18 cellular contexts compared by ENCODE assay signal in genomic region chr1:51667556-51667955, GRCh38. TPM values are rescaled to one million over a fixed set of nuclear protein-coding genes. Genes with fewer than 3 reads are reported as not detected.
DNase-seq lines count a peak whose midpoint lies in the region; ATAC-seq, FAIRE-seq and TF ChIP-seq lines count a peak whose summit lies in the region.
"Had no signal": no experiment of that assay in that cellular context is flagged by ENCODE, and none has a peak within 500 bp of the region (broad histone marks: within the 10 kb centered on the region; RNA-seq: fewer than 3 reads in every experiment).

No MANE protein-coding gene starts in this region.

- no peaks in the 10 kb centered on the region for H3K79me1 ChIP-seq in mesendoderm (ENCODE audit: low read length)

- no TSS peak for BruUV-seq in K562 (replicated peaks; lab: Mats Ljungman, UMichigan)

- in situ Hi-C loops in K562 (cut with MboI): no loop called here

- H3K36me3 ChIP-seq in K562 (ENCODE audit: control insufficient read depth, insufficient read depth, low read length) (no peaks in the 10 kb centered on the region; the same call in 2 of the 3 replicates), mesendoderm (ENCODE audit: control insufficient read depth, insufficient read depth, low read length) (no peaks in the 10 kb centered on the region), spleen (peaks cover 0 to 16% (median 0%) of the 10 kb centered on the region in 6 donors)
- H3K36me3 ChIP-seq: BE2C had no signal

- no peak for FAIRE-seq in K562 (lab: Jason Lieb, UNC)
- FAIRE-seq: A204.1, GM12878, GM18507, HepG2, HTR-8/SVneo had no signal

- TF ChIP-seq CTCF in K562 (IDR thresholded peaks at IDR 0.05 in 2 of 3, conservative IDR thresholded peaks at IDR 0.05 in 1 of 3; ENCODE audit: insufficient read depth in 2 of 3, low read depth in 1 of 3, low read length in 3 of 3): no peak
- no peak for TF ChIP-seq CTCF in spleen (IDR thresholded peaks at IDR 0.05 in 8 of 11, conservative IDR thresholded peaks at IDR 0.05 in 3 of 11)

- TF ChIP-seq POLR2A in K562 (conservative IDR thresholded peaks at IDR 0.05): no peak
- TF ChIP-seq POLR2A in spleen (IDR thresholded peaks at IDR 0.05): no peak

- no peak overlapping the region for H3K23ac ChIP-seq in mesendoderm (ENCODE audit: low read length)

- no peak overlapping the region for H3K4me3 Mint-ChIP-seq in activated T-helper 17 cell treated with anti-CD3 and anti-CD28 coated beads, Interleukin-2, amount 50 U/mL, for 72 hours
- H3K4me3 Mint-ChIP-seq: CD4-positive, alpha-beta memory T cell; GM23338 had no signal

- H3K9ac ChIP-seq in K562 (ENCODE audit: insufficient read depth in 1 of 2, low read depth in 2 of 2, low read length in 2 of 2) (no peak overlapping the region), mesendoderm (ENCODE audit: low read length) (no peak overlapping the region)

- POLR2A ChIA-PET in K562 (lab: Yijun Ruan, JAX): interaction anchor here (0.5 to 2.1 kb wide), 3 partner anchors 12 to 34 kb away, joined by 3 to 7 read pairs (median 4); no protein-coding TSS in a partner anchor

- H3K9me3 ChIP-seq in K562 (replicated peaks; ENCODE audit: control insufficient read depth, insufficient read depth, low read depth, low read length) (no peaks in the 10 kb centered on the region), spleen (no peaks in the 10 kb centered on the region)
- H3K9me3 ChIP-seq: BE2C had no signal

- TF ChIP-seq RAD21 in K562 (CRISPR knock-in tag; conservative IDR thresholded peaks at IDR 0.05 in 1 of 2, IDR thresholded peaks at IDR 0.05 in 1 of 2): no peak

- H2AK5ac ChIP-seq in mesendoderm (ENCODE audit: low read length): no peak overlapping the region

- H3K36me3 Mint-ChIP-seq in activated T-helper 17 cell treated with anti-CD3 and anti-CD28 coated beads, Interleukin-2, amount 50 U/mL, for 72 hours (ENCODE audit: low read depth): peaks cover 5% of the 10 kb centered on the region

- H2BK15ac ChIP-seq in mesendoderm (replicated peaks; ENCODE audit: low read depth): no peak overlapping the region

- peaks cover 0 to 38% of the 10 kb centered on the region in 2 experiments; a peak in 3 of 5 replicates for H3K4me1 ChIP-seq in K562 (replicated peaks in 1 of 2; ENCODE audit: control insufficient read depth in 2 of 2, insufficient read depth in 2 of 2, low read length in 2 of 2)
- peaks cover 5% of the 10 kb centered on the region for H3K4me1 ChIP-seq in mesendoderm (ENCODE audit: control insufficient read depth, low read depth, low read length)
- H3K4me1 ChIP-seq in spleen: peaks cover 0 to 52% (median 3%) of the 10 kb centered on the region in 6 donors
- H3K4me1 ChIP-seq: BE2C had no signal

- H3K9me1 ChIP-seq in K562 (ENCODE audit: control insufficient read depth, insufficient read depth, low read length): no peaks in the 10 kb centered on the region

- H3K27me3 ChIP-seq in K562 (ENCODE audit: control insufficient read depth in 2 of 2, insufficient read depth in 2 of 2, low read length in 2 of 2): no peaks in the 10 kb centered on the region
- H3K27me3 ChIP-seq in mesendoderm (ENCODE audit: insufficient read depth, low read length, poor library complexity): no peaks in the 10 kb centered on the region
- no peaks in the 10 kb centered on the region for H3K27me3 ChIP-seq in spleen (replicated peaks in 1 of 7)
- H3K27me3 ChIP-seq: BE2C had no signal

- H3K56ac ChIP-seq in mesendoderm (ENCODE audit: low read length): no peak overlapping the region

- 70% methylated on average over 2 of the region's 2 CpGs for WGBS in K562 (ENCODE audit: insufficient coverage, low coverage, missing lambda C conversion rate)
- no CpG with 5 or more reads among the region's 2 CpGs for WGBS in mesendoderm (ENCODE audit: extremely low coverage, insufficient coverage, low lambda C conversion rate)
- 84 to 95% (median 91%) methylated on average over 2 of the region's 2 CpGs for WGBS in spleen, 5 donors

- no peaks in the 10 kb centered on the region for H3K27me3 Mint-ChIP-seq in activated T-helper 17 cell treated with anti-CD3 and anti-CD28 coated beads, Interleukin-2, amount 50 U/mL, for 72 hours
- H3K27me3 Mint-ChIP-seq: CD4-positive, alpha-beta memory T cell had no signal

- no peak overlapping the region for H2BK5ac ChIP-seq in mesendoderm (ENCODE audit: low read length)

- H3K9me3 Mint-ChIP-seq in activated T-helper 17 cell treated with anti-CD3 and anti-CD28 coated beads, Interleukin-2, amount 50 U/mL, for 72 hours: no peaks in the 10 kb centered on the region
- H3K9me3 Mint-ChIP-seq: CD4-positive, alpha-beta memory T cell; GM23338 had no signal

- peaks cover 22% of the 10 kb centered on the region for H4K20me1 ChIP-seq in K562 (replicated peaks; ENCODE audit: control insufficient read depth, insufficient read depth, low read length)

- H3K18ac ChIP-seq in mesendoderm (ENCODE audit: low read length): peak overlapping the region; percentile 51

- no peak overlapping the region for H4K5ac ChIP-seq in mesendoderm (ENCODE audit: low read length)

- H2BK120ac ChIP-seq in mesendoderm (ENCODE audit: low read depth, low read length): no peak overlapping the region

- H3K79me2 ChIP-seq in K562 (ENCODE audit: control insufficient read depth, insufficient read depth, low read length): peaks cover 13% of the 10 kb centered on the region; the same call in 1 of the 3 replicates
- H3K79me2 ChIP-seq in mesendoderm (ENCODE audit: control insufficient read depth, insufficient read depth, low read length): no peaks in the 10 kb centered on the region

- H3K4me2 ChIP-seq in K562 (ENCODE audit: insufficient read depth, low read length) (no peak overlapping the region), mesendoderm (ENCODE audit: low read length) (no peak overlapping the region)
- H3K4me2 ChIP-seq: GM23338 had no signal

- no peak overlapping the region for H3K4me3 ChIP-seq in K562
- H3K4me3 ChIP-seq in mesendoderm (ENCODE audit: low read length): no peak overlapping the region
- H3K4me3 ChIP-seq in spleen: no peak overlapping the region
- H3K4me3 ChIP-seq: GM12878, GM23338 had no signal

- no peak overlapping the region for H3K4ac ChIP-seq in mesendoderm (ENCODE audit: low read depth, low read length)

- CTCF ChIA-PET in K562 (lab: Yijun Ruan, JAX; ENCODE audit: low intra/inter-chr PET ratio): no interaction called here

- H4K8ac ChIP-seq in mesendoderm (ENCODE audit: low read depth, low read length): no peak overlapping the region

- H3K27ac Mint-ChIP-seq in activated T-helper 17 cell treated with anti-CD3 and anti-CD28 coated beads, Interleukin-2, amount 50 U/mL, for 72 hours: no peak overlapping the region
- H3K27ac Mint-ChIP-seq: CD4-positive, alpha-beta memory T cell; GM23338 had no signal

- no peak for ATAC-seq in K562
- ATAC-seq in HG03571 (IDR thresholded peaks at IDR 0.05; ENCODE audit: unreplicated experiment): no peak
- no peak for ATAC-seq in HG02981 (IDR thresholded peaks at IDR 0.05; ENCODE audit: unreplicated experiment)
- ATAC-seq in activated T-helper 17 cell treated with anti-CD3 and anti-CD28 coated beads, Interleukin-2, amount 50 U/mL, for 72 hours (replicated peaks): no peak
- ATAC-seq: GM12878, GM23338, HepG2 had no signal

- no peak overlapping the region for H2AFZ ChIP-seq in K562 (ENCODE audit: low read depth, low read length)
- H2AFZ ChIP-seq: GM23338 had no signal

- peaks cover 9% of the 10 kb centered on the region for H3K4me1 Mint-ChIP-seq in activated T-helper 17 cell treated with anti-CD3 and anti-CD28 coated beads, Interleukin-2, amount 50 U/mL, for 72 hours

- TF ChIP-seq EP300 in K562 (IDR thresholded peaks at IDR 0.05; ENCODE audit: low read length): no peak

- DNase-seq in K562 (ENCODE audit: extremely low read depth in 1 of 4, low spot score in 3 of 4) (no peak), mesendoderm (no peak), renal cortical epithelial cell (ENCODE audit: low read depth) (peak; percentile 62), spleen (no peak)
- DNase-seq: BE2C; CD4-positive, alpha-beta memory T cell; DMS79; H7 had no signal

- intact Hi-C loops in K562 (cut with micrococcal nuclease): no loop called here
- intact Hi-C loops in spleen (cut with DNase I; ENCODE audit: low total_unique reads): no loop called here

- H3K27ac ChIP-seq in K562 (ENCODE audit: extremely low read depth, low read depth, low read length) (no peak overlapping the region), mesendoderm (ENCODE audit: low read depth, low read length) (no peak overlapping the region), spleen (peak overlapping the region in 3 of 8 donors; percentile 66 to 79 (median 74))
- H3K27ac ChIP-seq: C4-2B had no signal

RNA-seq across cellular contexts. Expression of gene OSBPL9, which starts 50.7 kb away (rescaled TPM):
- 130 and 303 TPM in 2 replicates for total RNA-seq in K562 (2011; cell fraction: chromatin; rRNA removed; ENCODE audit: low replicate concordance)
- 63.4 and 95.5 TPM in 2 replicates for total RNA-seq in K562 (2011; cell fraction: nucleolus; rRNA removed)
- 155 and 245 TPM in 2 replicates for total RNA-seq in K562 (2011; cell fraction: nucleoplasm; rRNA removed)
- 170 and 185 TPM in 2 replicates for total RNA-seq in K562 (2014; rRNA removed)
- 210 and 239 TPM in 2 replicates for total RNA-seq in K562 (2014; rRNA removed; fragmentation: Illumina TruSeq; extraction: Trizol)
- total RNA-seq in K562 (2015; rRNA removed; fragmentation: Illumina TruSeq; extraction: Trizol): 209 and 211 TPM in 2 replicates
- total RNA-seq in K562 (2021): 131 and 136 TPM in 2 replicates
- polyA plus RNA-seq in K562 (2011; rRNA removed): 194 and 219 TPM in 2 replicates
- 158 and 177 TPM in 2 replicates for polyA plus RNA-seq in K562 (2011; cell fraction: cytosol; rRNA removed)
- 148 and 218 TPM in 2 replicates for polyA plus RNA-seq in K562 (2011; cell fraction: nucleus; rRNA removed)
- polyA plus RNA-seq in K562 (2012): 109 and 119 TPM in 2 replicates
- polyA plus RNA-seq in K562 (2014; fragmentation: Illumina TruSeq; extraction: Trizol): 209 and 217 TPM in 2 replicates
- 10 to 100 TPM; 43.9 to 66.2 TPM for polyA plus RNA-seq in K562 (2014; fragmentation: Nextera tagmentation; extraction: Ambion mirVana)
- polyA plus RNA-seq in K562 (2014; rRNA removed): 140 and 148 TPM in 2 replicates
- 239 and 277 TPM in 2 replicates for polyA minus RNA-seq in K562 (2011; rRNA and poly(A)+ RNA removed)
- 116 and 142 TPM in 2 replicates for polyA minus RNA-seq in K562 (2011; cell fraction: cytosol; rRNA and poly(A)+ RNA removed)
- 109 and 204 TPM in 2 replicates for polyA minus RNA-seq in K562 (2011; cell fraction: nucleus; rRNA and poly(A)+ RNA removed)
- 45.4 TPM for polyA plus RNA-seq in mesendoderm (2013, experiment 1 of 2)
- 46.3 TPM for polyA plus RNA-seq in mesendoderm (2013, experiment 2 of 2)
- total RNA-seq in renal cortical epithelial cell: 114 and 165 TPM in 2 replicates
- total RNA-seq in activated T-helper 17 cell treated with anti-CD3 and anti-CD28 coated beads, Interleukin-2, amount 50 U/mL, for 72 hours: 10 to 100 TPM; 42.9 to 47.6 TPM
- total RNA-seq in spleen: 10 to 100 TPM; 59.9 to 97.4 (median 85.6) TPM
- 10 to 100 TPM; 34.6 to 44.3 (median 36.2) TPM for polyA plus RNA-seq in spleen
